Comparison of ENCODE assay signal across 19 cellular contexts in genomic region chr13:33471182-33471581, GRCh38.
"Had no signal": no experiment of that assay in that cellular context is flagged by ENCODE, and none has a peak within 500 bp of the region (broad histone marks: within the 10 kb centered on the region; RNA-seq: fewer than 3 reads in every experiment).

No MANE protein-coding gene starts in this region.

- H3K27ac Mint-ChIP-seq: effector memory CD8-positive, alpha-beta T cell; naive thymus-derived CD4-positive, alpha-beta T cell had no signal

- H3K27ac ChIP-seq: cardiac muscle cell, ovary, right lobe of liver, thyroid gland had no signal

- ATAC-seq: effector memory CD8-positive, alpha-beta T cell; naive thymus-derived CD4-positive, alpha-beta T cell; right lobe of liver had no signal

- H3K27me3 ChIP-seq: cardiac muscle cell, ovary, right lobe of liver, thyroid gland had no signal

- DNase-seq: activated CD4-positive, CD25-positive, alpha-beta regulatory T cell treated with anti-CD3 and anti-CD28 coated beads, Interleukin-2, amount 50 U/mL, for 72 hours; activated CD8-positive, alpha-beta memory T cell treated with anti-CD3 and anti-CD28 coated beads for 24 hours; activated CD8-positive, alpha-beta memory T cell treated with anti-CD3 and anti-CD28 coated beads, Interleukin-2, amount 50 U/mL, for 48 hours; activated effector memory CD4-positive, alpha-beta T cell treated with anti-CD3 and anti-CD28 coated beads, Interleukin-2, amount 50 U/mL, for 16 hours; activated naive CD4-positive, alpha-beta T cell treated with anti-CD3 and anti-CD28 coated beads, Interleukin-2, amount 50 U/mL, for 16 hours; activated T-cell treated with anti-CD3 and anti-CD28 coated beads, Interleukin-2, amount 50 U/mL, for 48 hours; dermis blood vessel endothelial cell; effector memory CD8-positive, alpha-beta T cell; hypothalamus; kidney glomerular epithelial cell; mesendoderm; naive thymus-derived CD4-positive, alpha-beta T cell; ovary; right lobe of liver; stimulated activated CD8-positive, alpha-beta memory T cell treated with anti-CD3 and anti-CD28 coated beads, Interleukin-4, amount 100 ng/mL, for 48 hours; stimulated activated naive CD4-positive, alpha-beta T cell; T1000; thyroid gland had no signal

- H3K9me3 Mint-ChIP-seq: effector memory CD8-positive, alpha-beta T cell had no signal

- H3K36me3 ChIP-seq: cardiac muscle cell, ovary, right lobe of liver, thyroid gland had no signal

- H3K4me3 Mint-ChIP-seq: effector memory CD8-positive, alpha-beta T cell; naive thymus-derived CD4-positive, alpha-beta T cell had no signal

- H3K4me3 ChIP-seq: cardiac muscle cell, ovary, right lobe of liver, thyroid gland had no signal

- H3K9me3 ChIP-seq: ovary, right lobe of liver, thyroid gland had no signal

- H3K4me1 ChIP-seq: right lobe of liver, thyroid gland had no signal
